12 cellular contexts compared by ENCODE assay signal in the genomic region with DNA sequence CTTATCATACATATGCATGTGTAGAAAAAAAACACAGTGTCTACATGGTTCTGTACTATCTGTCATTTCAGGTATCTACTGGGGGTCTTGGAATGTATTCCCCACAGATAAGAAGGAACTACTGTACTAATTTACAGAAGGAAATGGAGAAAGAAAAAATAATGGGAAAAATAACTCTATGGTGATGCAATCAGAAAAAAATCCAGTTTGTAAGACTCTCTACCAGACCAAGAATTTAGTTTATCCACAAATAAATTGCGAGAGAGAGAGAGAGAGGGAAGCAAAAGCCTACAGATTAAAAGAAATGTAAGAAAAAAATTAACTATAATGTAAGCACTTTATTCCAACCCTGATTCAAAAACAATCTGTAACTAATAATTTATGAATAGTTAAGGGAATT.
"Had no signal": no experiment of that assay in that cellular context is flagged by ENCODE, and none has a peak within 500 bp of the region (broad histone marks: within the 10 kb centered on the region; RNA-seq: fewer than 3 reads in every experiment).

No MANE protein-coding gene starts in this region.

- H3K4me1 ChIP-seq: esophagus muscularis mucosa, lower lobe of right lung, tibial nerve had no signal

- H3K27ac ChIP-seq: esophagus muscularis mucosa, lower lobe of right lung, skin epidermis, tibial nerve had no signal

- DNase-seq: activated CD4-positive, alpha-beta T cell treated with anti-CD3 and anti-CD28 coated beads, Interleukin-2, amount 50 U/mL, for 48 hours; cerebellar nuclear complex; dorsolateral prefrontal cortex; hippocampal formation; left cardiac atrium; lower lobe of right lung; midbrain; naive B cell; posterior cingulate gyrus had no signal

- H3K27me3 ChIP-seq: dorsolateral prefrontal cortex, esophagus muscularis mucosa, tibial nerve had no signal

- H3K36me3 ChIP-seq: esophagus muscularis mucosa, lower lobe of right lung, tibial nerve had no signal

- H3K9me3 ChIP-seq: esophagus muscularis mucosa, lower lobe of right lung had no signal

- H3K4me3 ChIP-seq: dorsolateral prefrontal cortex, esophagus muscularis mucosa, lower lobe of right lung, skin epidermis, tibial nerve had no signal
